21 cellular contexts compared by ENCODE assay signal in genomic region chr7:64875658-64876406, GRCh38. TPM values are rescaled to one million over a fixed set of nuclear protein-coding genes. Genes with fewer than 3 reads are reported as not detected.
A peak's percentile ranks its signal among the peaks of the same experiment; 100 is the strongest.
DNase-seq lines count a peak whose midpoint lies in the region; ATAC-seq and TF ChIP-seq lines count a peak whose summit lies in the region.
"Had no signal": no experiment of that assay in that cellular context is flagged by ENCODE, and none has a peak within 500 bp of the region (broad histone marks: within the 10 kb centered on the region; RNA-seq: fewer than 3 reads in every experiment).

No MANE protein-coding gene starts in this region.

- peaks cover 0 to 10% (median 0%) of the 10 kb centered on the region in 4 donors for H3K27me3 ChIP-seq in esophagus muscularis mucosa
- H3K27me3 ChIP-seq in stomach, result peaks cover 0 to 5% (median 4%) of the 10 kb centered on the region in 3 donors
- H3K27me3 ChIP-seq: Peyer's patch had no signal

- H3K36me3 ChIP-seq in esophagus muscularis mucosa, result no peaks in the 10 kb centered on the region
- H3K36me3 ChIP-seq in stomach, result no peaks in the 10 kb centered on the region
- H3K36me3 ChIP-seq: Peyer's patch had no signal

- H3K4me3 Mint-ChIP-seq in activated CD4-positive, alpha-beta T cell treated with anti-CD3 and anti-CD28 coated beads, Interleukin-2, amount 10 ng/mL, durations not matched to agents 24 days and 14 days, result no peak overlapping the region
- H3K4me3 Mint-ChIP-seq in activated naive CD8-positive, alpha-beta T cell treated with anti-CD3 and anti-CD28 coated beads for 36 hours, result no peak overlapping the region
- H3K4me3 Mint-ChIP-seq: CD4-positive, alpha-beta T cell; HFFc6 had no signal

- H3K4me1 ChIP-seq in esophagus muscularis mucosa (peaks cover 0 to 9% (median 8%) of the 10 kb centered on the region in 4 donors), stomach (peaks cover 0 to 8% (median 3%) of the 10 kb centered on the region in 4 donors)
- H3K4me1 ChIP-seq: Caco-2, Peyer's patch had no signal

- no peaks in the 10 kb centered on the region for H3K4me1 Mint-ChIP-seq in activated CD4-positive, alpha-beta T cell treated with anti-CD3 and anti-CD28 coated beads, Interleukin-2, amount 10 ng/mL, durations not matched to agents 24 days and 14 days
- peaks cover 7% of the 10 kb centered on the region for H3K4me1 Mint-ChIP-seq in activated naive CD8-positive, alpha-beta T cell treated with anti-CD3 and anti-CD28 coated beads for 36 hours

- intact Hi-C loops in activated CD4-positive, alpha-beta T cell treated with anti-CD3 and anti-CD28 coated beads, Interleukin-2, amount 10 ng/mL, durations not matched to agents 24 days and 14 days (cut with micrococcal nuclease), result no loop called here
- intact Hi-C loops in esophagus muscularis mucosa (cut with DNase I) (no loop called here), stomach (cut with DNase I; ENCODE audit: low total_unique reads) (no loop called here)

- TF ChIP-seq POLR2A in esophagus muscularis mucosa (IDR thresholded peaks at IDR 0.05; ENCODE audit: low read depth), result no peak
- TF ChIP-seq POLR2A in stomach (IDR thresholded peaks at IDR 0.05), result no peak

- H3K27ac Mint-ChIP-seq in activated CD4-positive, alpha-beta T cell treated with anti-CD3 and anti-CD28 coated beads, Interleukin-2, amount 10 ng/mL, durations not matched to agents 24 days and 14 days, result no peak overlapping the region
- no peak overlapping the region for H3K27ac Mint-ChIP-seq in activated naive CD8-positive, alpha-beta T cell treated with anti-CD3 and anti-CD28 coated beads for 36 hours
- H3K27ac Mint-ChIP-seq: CD4-positive, alpha-beta T cell; HFFc6 had no signal

- H3K9me3 ChIP-seq in esophagus muscularis mucosa (no peaks in the 10 kb centered on the region), stomach (peaks cover 3 to 31% (median 12%) of the 10 kb centered on the region in 4 donors)
- H3K9me3 ChIP-seq: Peyer's patch had no signal

- no peaks in the 10 kb centered on the region for H3K36me3 Mint-ChIP-seq in activated CD4-positive, alpha-beta T cell treated with anti-CD3 and anti-CD28 coated beads, Interleukin-2, amount 10 ng/mL, durations not matched to agents 24 days and 14 days (ENCODE audit: low read depth)
- no peaks in the 10 kb centered on the region for H3K36me3 Mint-ChIP-seq in activated naive CD8-positive, alpha-beta T cell treated with anti-CD3 and anti-CD28 coated beads for 36 hours

- H3K4me3 ChIP-seq in esophagus muscularis mucosa (no peak overlapping the region), stomach (no peak overlapping the region)
- H3K4me3 ChIP-seq: Peyer's patch had no signal

- no peak for TF ChIP-seq EP300 in esophagus muscularis mucosa (IDR thresholded peaks at IDR 0.05)
- no peak for TF ChIP-seq EP300 in stomach (IDR thresholded peaks at IDR 0.05)

- ATAC-seq in GM21619 (IDR thresholded peaks at IDR 0.05; ENCODE audit: unreplicated experiment), result no peak
- ATAC-seq: HepG2 had no signal

- peaks cover 6% of the 10 kb centered on the region for H3K9me3 Mint-ChIP-seq in activated CD4-positive, alpha-beta T cell treated with anti-CD3 and anti-CD28 coated beads, Interleukin-2, amount 10 ng/mL, durations not matched to agents 24 days and 14 days
- no peaks in the 10 kb centered on the region for H3K9me3 Mint-ChIP-seq in activated naive CD8-positive, alpha-beta T cell treated with anti-CD3 and anti-CD28 coated beads for 36 hours
- H3K9me3 Mint-ChIP-seq: CD4-positive, alpha-beta T cell had no signal

- no peaks in the 10 kb centered on the region for H3K27me3 Mint-ChIP-seq in activated CD4-positive, alpha-beta T cell treated with anti-CD3 and anti-CD28 coated beads, Interleukin-2, amount 10 ng/mL, durations not matched to agents 24 days and 14 days
- peaks cover 38% of the 10 kb centered on the region for H3K27me3 Mint-ChIP-seq in activated naive CD8-positive, alpha-beta T cell treated with anti-CD3 and anti-CD28 coated beads for 36 hours

- 89% methylated on average over 23 of the region's 23 CpGs for WGBS in esophagus muscularis mucosa
- WGBS in stomach, 5 donors, result 85 to 91% (median 91%) methylated on average over 23 of the region's 23 CpGs

- DNase-seq in activated CD4-positive, alpha-beta T cell treated with anti-CD3 and anti-CD28 coated beads, Interleukin-2, amount 10 ng/mL, durations not matched to agents 24 days and 14 days, result peak; percentile 26
- no peak for DNase-seq in activated CD4-positive, alpha-beta T cell treated with anti-CD3 and anti-CD28 coated beads, Interleukin-2, amount 50 U/mL, for 48 hours
- DNase-seq in D341Med (ENCODE audit: low spot score) (peak; percentile 5), esophagus muscularis mucosa (ENCODE audit: extremely low spot score) (peak; percentile 42), stomach (peak; percentile 7), DMS79 treated with DMSO at 0.1 percent for 48 hours (lab: John Stamatoyannopoulos, UW) (no peak)
- no peak for DNase-seq in activated naive CD8-positive, alpha-beta T cell treated with anti-CD3 and anti-CD28 coated beads for 36 hours
- DNase-seq: 8988T; CD4-positive, alpha-beta T cell; HFFc6; KG1; MV-4-11; NCI-H1694 treated with DMSO at 0.1 percent for 48 hours; NCI-H2107; NCI-H510A; NCI-H748 treated with DMSO at 0.1 percent for 48 hours; NK-92 treated with Interleukin-12 subunit alpha and Interleukin-12 subunit beta, amount 100 ng/mL, for 24 hours had no signal

- TF ChIP-seq CTCF in esophagus muscularis mucosa (IDR thresholded peaks at IDR 0.05) (no peak), stomach (IDR thresholded peaks at IDR 0.05) (no peak)

- no peak overlapping the region for H3K27ac ChIP-seq in esophagus muscularis mucosa (replicated peaks in 1 of 4)
- H3K27ac ChIP-seq in stomach, result no peak overlapping the region
- H3K27ac ChIP-seq: Peyer's patch had no signal

RNA-seq across cellular contexts. Expression of gene ZNF273, which starts 27.2 kb away (rescaled TPM):
- 8.7 and 9.4 TPM in 2 replicates for total RNA-seq in activated CD4-positive, alpha-beta T cell treated with anti-CD3 and anti-CD28 coated beads, Interleukin-2, amount 10 ng/mL, durations not matched to agents 24 days and 14 days
- 1 to 10 TPM; 2.7 to 8.3 (median 3.4) TPM for total RNA-seq in esophagus muscularis mucosa
- total RNA-seq in stomach, result 10 to 100 TPM in 3 of 5 donors, 1 to 10 TPM in 2; 5.3 to 24.3 (median 11.6) TPM
- 1 to 10 TPM; 1.3 to 7.7 (median 2.9) TPM for polyA plus RNA-seq in stomach
- 10 to 100 TPM in 1 of 2 experiments, 1 to 10 TPM in 1; 9.8 to 10.2 TPM for total RNA-seq in activated naive CD8-positive, alpha-beta T cell treated with anti-CD3 and anti-CD28 coated beads for 36 hours

Comparison
In these comparisons a context has a peak if more than half of its experiments do, and no peak if none do; other contexts are left out.
1. DNase-seq: peak in activated CD4-positive, alpha-beta T cell treated with anti-CD3 and anti-CD28 coated beads, Interleukin-2, amount 10 ng/mL, durations not matched to agents 24 days and 14 days (single experiment), D341Med (single experiment), esophagus muscularis mucosa (single experiment) and stomach (single experiment); none in activated CD4-positive, alpha-beta T cell treated with anti-CD3 and anti-CD28 coated beads, Interleukin-2, amount 50 U/mL, for 48 hours (0 of 2), activated naive CD8-positive, alpha-beta T cell treated with anti-CD3 and anti-CD28 coated beads for 36 hours (single experiment) and DMS79 treated with DMSO at 0.1 percent for 48 hours (single experiment).